ENCODE assay signal across 12 cellular contexts in genomic region chr18:13471971-13472628, GRCh38.
DNase-seq lines count a peak whose midpoint lies in the region; ATAC-seq and TF ChIP-seq lines count a peak whose summit lies in the region.
"Had no signal": no experiment of that assay in that cellular context is flagged by ENCODE, and none has a peak within 500 bp of the region (broad histone marks: within the 10 kb centered on the region; RNA-seq: fewer than 3 reads in every experiment).

No MANE protein-coding gene starts in this region.

- H3K27ac ChIP-seq in BLaER1 (peak overlapping the region; percentile 72), GM23338 (ENCODE audit: low read depth) (no peak overlapping the region), VCaP (peak overlapping the region; percentile 67), RWPE1 (no peak overlapping the region)

- 0 out of 2 replicates have a peak overlapping the region, but pooled peaks have one; percentile 2 for H3K9ac ChIP-seq in BLaER1

- no peak overlapping the region for H3K4me3 ChIP-seq in BLaER1
- no peak overlapping the region for H3K4me3 ChIP-seq in GM23338

- H4K20me1 ChIP-seq in BLaER1 (peaks cover 37% of the 10 kb centered on the region; the same call in 1 of the 2 replicates), GM23338 (replicated peaks; ENCODE audit: insufficient read depth) (no peaks in the 10 kb centered on the region)

- peak; percentile 18 for DNase-seq in GM23338 (ENCODE audit: low spot score)
- DNase-seq in left kidney (ENCODE audit: low read depth, low spot score), result peak; percentile 85
- no peak for DNase-seq in RWPE1 (ENCODE audit: low spot score)
- no peak for DNase-seq in LoVo (ENCODE audit: low spot score)
- no peak for DNase-seq in T-helper 2 cell treated with Interferon-gamma antibody and Interleukin-4, amounts not matched to agents 5 μg/mL and 100 μg/mL, for 36 hours (ENCODE audit: low spot score)
- DNase-seq: activated CD8-positive, alpha-beta memory T cell treated with anti-CD3 and anti-CD28 coated beads, Interleukin-2, amount 50 U/mL, for 4 hours; IMR-90; NCI-H82 had no signal

- H3K27ac Mint-ChIP-seq in GM23338, result no peak overlapping the region
- H3K27ac Mint-ChIP-seq in T-helper 2 cell treated with Interferon-gamma antibody and Interleukin-4, amounts not matched to agents 5 μg/mL and 100 μg/mL, for 36 hours, result no peak overlapping the region

- peak; percentile 87 for ATAC-seq in GM23338
- no peak for ATAC-seq in GM18498 (IDR thresholded peaks at IDR 0.05; ENCODE audit: unreplicated experiment)

- H3K79me2 ChIP-seq in GM23338 (replicated peaks; ENCODE audit: insufficient read depth), result no peaks in the 10 kb centered on the region

- H3K27me3 ChIP-seq in BLaER1 (no peaks in the 10 kb centered on the region), GM23338 (ENCODE audit: insufficient read depth) (no peaks in the 10 kb centered on the region)

- H3K9me3 Mint-ChIP-seq in GM23338, result peaks cover 5% of the 10 kb centered on the region; the same call in 1 of the 3 replicates
- H3K9me3 Mint-ChIP-seq in T-helper 2 cell treated with Interferon-gamma antibody and Interleukin-4, amounts not matched to agents 5 μg/mL and 100 μg/mL, for 36 hours, result peaks cover 17% of the 10 kb centered on the region

- peak overlapping the region; percentile 72; the same call in 1 of the 2 replicates for H2AFZ ChIP-seq in GM23338

- peaks cover 75% of the 10 kb centered on the region for H3K36me3 ChIP-seq in BLaER1
- H3K36me3 ChIP-seq in GM23338 (ENCODE audit: insufficient read depth), result no peaks in the 10 kb centered on the region

- peaks cover 15% of the 10 kb centered on the region for H3K4me1 Mint-ChIP-seq in GM23338
- H3K4me1 Mint-ChIP-seq in T-helper 2 cell treated with Interferon-gamma antibody and Interleukin-4, amounts not matched to agents 5 μg/mL and 100 μg/mL, for 36 hours (ENCODE audit: low read depth), result peaks cover 16% of the 10 kb centered on the region

- H3K9me2 ChIP-seq in GM23338 (ENCODE audit: insufficient read depth), result 0 out of 2 replicates have a peak, but pooled peaks cover 5% of the 10 kb centered on the region

- no peaks in the 10 kb centered on the region for H3F3A ChIP-seq in GM23338 (replicated peaks; ENCODE audit: low read depth)

- POLR2A ChIA-PET in RWPE1 (lab: Yijun Ruan, JAX; ENCODE audit: low non-redundant PET), result no interaction called here

- peaks cover 3% of the 10 kb centered on the region for H3K27me3 Mint-ChIP-seq in GM23338 (ENCODE audit: insufficient read depth, low read depth, poor library complexity)
- no peaks in the 10 kb centered on the region for H3K27me3 Mint-ChIP-seq in T-helper 2 cell treated with Interferon-gamma antibody and Interleukin-4, amounts not matched to agents 5 μg/mL and 100 μg/mL, for 36 hours (ENCODE audit: low read depth)
- H3K27me3 Mint-ChIP-seq: central memory CD8-positive, alpha-beta T cell had no signal

- TF ChIP-seq CTCF in GM23338 (conservative IDR thresholded peaks at IDR 0.05; ENCODE audit: low read depth in 2 of 2), result no peak
- no peak for TF ChIP-seq CTCF in VCaP (conservative IDR thresholded peaks at IDR 0.05)
- TF ChIP-seq CTCF in RWPE1 (conservative IDR thresholded peaks at IDR 0.05; ENCODE audit: low read depth), result no peak

- H3K4me3 Mint-ChIP-seq in GM23338, result no peak overlapping the region
- no peak overlapping the region for H3K4me3 Mint-ChIP-seq in T-helper 2 cell treated with Interferon-gamma antibody and Interleukin-4, amounts not matched to agents 5 μg/mL and 100 μg/mL, for 36 hours
- H3K4me3 Mint-ChIP-seq: central memory CD8-positive, alpha-beta T cell had no signal

- CTCF ChIA-PET in RWPE1 (lab: Yijun Ruan, JAX), result no interaction called here

- H3K36me3 Mint-ChIP-seq in GM23338 (ENCODE audit: low read depth), result 0 out of 3 replicates have a peak, but pooled peaks cover 1% of the 10 kb centered on the region
- H3K36me3 Mint-ChIP-seq in T-helper 2 cell treated with Interferon-gamma antibody and Interleukin-4, amounts not matched to agents 5 μg/mL and 100 μg/mL, for 36 hours (ENCODE audit: low read depth), result peaks cover 44% of the 10 kb centered on the region

- H3K4me1 ChIP-seq in BLaER1 (peaks cover 59% of the 10 kb centered on the region), GM23338 (ENCODE audit: insufficient read depth) (no peaks in the 10 kb centered on the region)

- H3K9me3 ChIP-seq in BLaER1, result peaks cover 17% of the 10 kb centered on the region

- H3K4me2 ChIP-seq in BLaER1, result no peak overlapping the region
- no peak overlapping the region for H3K4me2 ChIP-seq in GM23338

TF ChIP-seq in GM23338, 12 proteins besides CTCF, POLR2A, EP300 and RAD21:
- no peak for TF ChIP-seq ZNF331 (CRISPR knock-in tag; IDR thresholded peaks at IDR 0.05; ENCODE audit: low read depth)
- no peak for TF ChIP-seq STAT1 (IDR thresholded peaks at IDR 0.05; ENCODE audit: unreplicated experiment)

Comparison
In these comparisons a context has a peak if more than half of its experiments do, and no peak if none do; other contexts are left out.
1. H3K27ac ChIP-seq: peak in BLaER1 (single experiment) and VCaP (single experiment); none in GM23338 (single experiment) and RWPE1 (single experiment).
2. DNase-seq: peak in GM23338 (single experiment) and left kidney (single experiment); none in RWPE1 (single experiment), LoVo (single experiment) and T-helper 2 cell treated with Interferon-gamma antibody and Interleukin-4, amounts not matched to agents 5 μg/mL and 100 μg/mL, for 36 hours (single experiment).